2 cellular contexts compared by ENCODE assay signal in the genomic region with DNA sequence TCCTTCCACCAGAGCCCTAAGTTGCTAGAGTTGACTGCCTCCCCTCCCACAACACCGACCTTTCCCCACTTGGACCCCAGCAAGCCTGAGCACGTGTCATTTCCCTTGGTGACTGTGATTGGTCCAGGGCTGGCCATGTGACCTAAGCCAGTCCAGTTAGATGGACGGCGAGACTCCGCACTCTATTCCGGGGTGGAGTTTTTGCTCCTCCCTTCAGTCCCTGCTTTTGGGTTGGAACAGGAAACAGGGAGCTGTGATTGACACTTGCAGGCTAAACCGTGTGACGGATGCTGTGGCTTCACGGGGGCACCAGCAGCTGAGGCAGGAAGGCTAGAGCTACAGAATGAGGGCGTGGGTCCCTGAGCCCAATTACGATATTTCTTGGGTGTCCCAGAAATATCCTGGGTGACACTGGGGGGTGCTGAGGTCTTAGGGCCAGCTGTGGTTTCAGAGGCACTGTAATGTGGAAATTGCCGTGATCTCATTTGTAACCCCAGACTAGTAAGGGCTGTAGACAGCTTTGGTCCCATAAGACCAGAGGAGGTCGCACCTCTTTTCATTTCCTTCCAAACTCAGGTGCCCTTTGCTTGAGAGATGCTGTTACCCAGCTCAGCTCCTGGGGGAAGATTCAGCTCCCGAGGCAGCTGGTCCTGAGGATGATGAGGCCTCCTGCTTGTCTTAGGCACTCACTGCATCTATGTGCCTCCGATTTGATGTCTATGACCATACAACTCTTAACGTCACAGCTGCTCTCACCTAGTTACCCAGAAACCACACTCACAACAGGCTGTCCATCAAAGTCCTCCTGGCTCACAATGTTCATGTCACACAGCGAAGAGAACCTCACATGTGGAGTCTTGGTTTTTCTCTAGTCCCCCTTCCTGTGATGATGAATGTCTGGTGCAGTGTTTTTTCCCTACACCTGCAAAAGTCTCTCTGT.
TF ChIP-seq lines count a peak whose summit lies in the region.

No MANE protein-coding gene starts in this region.

TF ChIP-seq in GM23338, 12 proteins besides CTCF, POLR2A, EP300 and RAD21 (continued from another document):
- TF ChIP-seq, protein P1, sequence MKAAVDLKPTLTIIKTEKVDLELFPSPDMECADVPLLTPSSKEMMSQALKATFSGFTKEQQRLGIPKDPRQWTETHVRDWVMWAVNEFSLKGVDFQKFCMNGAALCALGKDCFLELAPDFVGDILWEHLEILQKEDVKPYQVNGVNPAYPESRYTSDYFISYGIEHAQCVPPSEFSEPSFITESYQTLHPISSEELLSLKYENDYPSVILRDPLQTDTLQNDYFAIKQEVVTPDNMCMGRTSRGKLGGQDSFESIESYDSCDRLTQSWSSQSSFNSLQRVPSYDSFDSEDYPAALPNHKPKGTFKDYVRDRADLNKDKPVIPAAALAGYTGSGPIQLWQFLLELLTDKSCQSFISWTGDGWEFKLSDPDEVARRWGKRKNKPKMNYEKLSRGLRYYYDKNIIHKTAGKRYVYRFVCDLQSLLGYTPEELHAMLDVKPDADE (IDR thresholded peaks at IDR 0.05): no peak
- no peak for TF ChIP-seq ZNF114 (CRISPR knock-in tag; IDR thresholded peaks at IDR 0.05)

TF ChIP-seq in K562, 482 proteins besides CTCF, POLR2A, EP300 and RAD21 (continued from another document and continues in another):
- TF ChIP-seq MGA (IDR thresholded peaks at IDR 0.05) (peak; percentile 60), L3MBTL2 (IDR thresholded peaks at IDR 0.05) (peak; percentile 91), BHLHE40 (IDR thresholded peaks at IDR 0.05; ENCODE audit: low read length) (peak; percentile 33; the same call in 1 of the 2 replicates), PCBP1 (IDR thresholded peaks at IDR 0.05; ENCODE audit: low read depth, low read length, poor library complexity, severe bottlenecking) (no peak), E2F6 (IDR thresholded peaks at IDR 0.05; ENCODE audit: borderline replicate concordance in 1 of 2, extremely low read depth in 1 of 2, insufficient read depth in 1 of 2, insufficient read length in 1 of 2, low read depth in 1 of 2, low read length in 1 of 2, poor library complexity in 1 of 2, severe bottlenecking in 1 of 2) (peak in 1 of 2 experiments; percentile 20), TRIM25 (IDR thresholded peaks at IDR 0.05; ENCODE audit: borderline replicate concordance) (no peak), CHD2 (IDR thresholded peaks at IDR 0.05; ENCODE audit: low read depth, low read length) (no peak), TCF3 (CRISPR knock-in tag; IDR thresholded peaks at IDR 0.05) (no peak), ZNF785 (CRISPR knock-in tag; IDR thresholded peaks at IDR 0.05) (no peak), ZNF24 (IDR thresholded peaks at IDR 0.05) (no peak), FOS (IDR thresholded peaks at IDR 0.05; ENCODE audit: extremely low read depth, insufficient read length) (peak; percentile 32), MAX (CRISPR knock-in tag; IDR thresholded peaks at IDR 0.05) (no peak), ILK (tag; IDR thresholded peaks at IDR 0.05; ENCODE audit: borderline replicate concordance, low read depth) (no peak), FUS (optimal IDR thresholded peaks at IDR 0.05; ENCODE audit: low read depth, low read length) (no peak), MAZ (CRISPR knock-in tag; conservative IDR thresholded peaks at IDR 0.05 in 1 of 2, IDR thresholded peaks at IDR 0.05 in 1 of 2) (no peak), ZNF436 (CRISPR knock-in tag; IDR thresholded peaks at IDR 0.05) (no peak), FOXJ2 (tag; IDR thresholded peaks at IDR 0.05) (no peak), ZNF140 (CRISPR knock-in tag; IDR thresholded peaks at IDR 0.05) (no peak), PPARD (CRISPR knock-in tag; IDR thresholded peaks at IDR 0.05) (no peak), USF2 (CRISPR knock-in tag; IDR thresholded peaks at IDR 0.05) (peak; percentile 96), TCF7L2 (IDR thresholded peaks at IDR 0.05; ENCODE audit: low read depth, low read length) (no peak)
- TF ChIP-seq, protein P2, sequence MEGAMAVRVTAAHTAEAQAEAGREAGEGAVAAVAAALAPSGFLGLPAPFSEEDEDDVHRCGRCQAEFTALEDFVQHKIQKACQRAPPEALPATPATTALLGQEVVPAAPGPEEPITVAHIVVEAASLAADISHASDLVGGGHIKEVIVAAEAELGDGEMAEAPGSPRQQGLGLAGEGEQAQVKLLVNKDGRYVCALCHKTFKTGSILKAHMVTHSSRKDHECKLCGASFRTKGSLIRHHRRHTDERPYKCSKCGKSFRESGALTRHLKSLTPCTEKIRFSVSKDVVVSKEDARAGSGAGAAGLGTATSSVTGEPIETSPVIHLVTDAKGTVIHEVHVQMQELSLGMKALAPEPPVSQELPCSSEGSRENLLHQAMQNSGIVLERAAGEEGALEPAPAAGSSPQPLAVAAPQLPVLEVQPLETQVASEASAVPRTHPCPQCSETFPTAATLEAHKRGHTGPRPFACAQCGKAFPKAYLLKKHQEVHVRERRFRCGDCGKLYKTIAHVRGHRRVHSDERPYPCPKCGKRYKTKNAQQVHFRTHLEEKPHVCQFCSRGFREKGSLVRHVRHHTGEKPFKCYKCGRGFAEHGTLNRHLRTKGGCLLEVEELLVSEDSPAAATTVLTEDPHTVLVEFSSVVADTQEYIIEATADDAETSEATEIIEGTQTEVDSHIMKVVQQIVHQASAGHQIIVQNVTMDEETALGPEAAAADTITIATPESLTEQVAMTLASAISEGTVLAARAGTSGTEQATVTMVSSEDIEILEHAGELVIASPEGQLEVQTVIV (CRISPR knock-in tag; IDR thresholded peaks at IDR 0.05; ENCODE audit: borderline replicate concordance): no peak
- TF ChIP-seq, protein P1 (conservative IDR thresholded peaks at IDR 0.05; ENCODE audit: control insufficient read depth, low read depth, low read length): no peak
- TF ChIP-seq, protein P3, sequence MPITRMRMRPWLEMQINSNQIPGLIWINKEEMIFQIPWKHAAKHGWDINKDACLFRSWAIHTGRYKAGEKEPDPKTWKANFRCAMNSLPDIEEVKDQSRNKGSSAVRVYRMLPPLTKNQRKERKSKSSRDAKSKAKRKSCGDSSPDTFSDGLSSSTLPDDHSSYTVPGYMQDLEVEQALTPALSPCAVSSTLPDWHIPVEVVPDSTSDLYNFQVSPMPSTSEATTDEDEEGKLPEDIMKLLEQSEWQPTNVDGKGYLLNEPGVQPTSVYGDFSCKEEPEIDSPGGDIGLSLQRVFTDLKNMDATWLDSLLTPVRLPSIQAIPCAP (CRISPR knock-in tag; IDR thresholded peaks at IDR 0.05; ENCODE audit: borderline replicate concordance): no peak
- TF ChIP-seq, protein P4, sequence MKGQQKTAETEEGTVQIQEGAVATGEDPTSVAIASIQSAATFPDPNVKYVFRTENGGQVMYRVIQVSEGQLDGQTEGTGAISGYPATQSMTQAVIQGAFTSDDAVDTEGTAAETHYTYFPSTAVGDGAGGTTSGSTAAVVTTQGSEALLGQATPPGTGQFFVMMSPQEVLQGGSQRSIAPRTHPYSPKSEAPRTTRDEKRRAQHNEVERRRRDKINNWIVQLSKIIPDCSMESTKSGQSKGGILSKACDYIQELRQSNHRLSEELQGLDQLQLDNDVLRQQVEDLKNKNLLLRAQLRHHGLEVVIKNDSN (CRISPR knock-in tag; IDR thresholded peaks at IDR 0.05): peak; percentile 88
